Comparison of ENCODE assay signal across 19 cellular contexts in genomic region chrX:13808865-13809264, GRCh38.
"Had no signal": no experiment of that assay in that cellular context is flagged by ENCODE, and none has a peak within 500 bp of the region (broad histone marks: within the 10 kb centered on the region; RNA-seq: fewer than 3 reads in every experiment).

No MANE protein-coding gene starts in this region.

- DNase-seq: activated CD4-positive, alpha-beta T cell treated with anti-CD3 and anti-CD28 coated beads, Interleukin-2, amount 50 U/mL, for 1 hour; activated naive CD4-positive, alpha-beta T cell; activated naive CD8-positive, alpha-beta T cell treated with anti-CD3 and anti-CD28 coated beads, Interleukin-2, amount 10 ng/mL, durations not matched to agents 7 days and 5 days; cortex of kidney; effector CD8-positive, alpha-beta T cell; esophagus squamous epithelium; gastrocnemius medialis; left colon; midbrain; naive thymus-derived CD4-positive, alpha-beta T cell; ovary; right lobe of liver; T1000; upper lobe of left lung had no signal

- H3K27ac ChIP-seq: ascending aorta, cardiac muscle cell, esophagus squamous epithelium, gastrocnemius medialis, ovary, right lobe of liver, suprapubic skin, upper lobe of left lung had no signal

- FAIRE-seq: endothelial cell of umbilical vein, islet of Langerhans had no signal
